ENCODE assay signal across 1 cellular context in the genomic region with DNA sequence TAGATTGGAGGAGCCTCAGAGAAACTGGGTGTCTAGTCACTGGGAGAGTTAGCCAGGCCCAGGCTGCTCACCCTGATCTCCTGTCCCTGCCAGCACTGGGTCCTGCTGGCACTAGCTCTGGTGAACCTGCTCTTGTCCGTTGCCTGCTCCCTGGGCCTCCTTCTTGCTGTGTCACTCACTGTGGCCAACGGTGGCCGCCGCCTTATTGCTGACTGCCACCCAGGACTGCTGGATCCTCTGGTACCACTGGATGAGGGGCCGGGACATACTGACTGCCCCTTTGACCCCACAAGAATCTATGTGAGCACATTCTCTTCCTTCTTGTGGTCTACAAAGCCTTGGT.
A peak's percentile ranks its signal among the peaks of the same experiment; 100 is the strongest.
TF ChIP-seq lines count a peak whose summit lies in the region.

No MANE protein-coding gene starts in this region.

TF ChIP-seq in HepG2, 621 proteins besides CTCF, POLR2A, EP300 and RAD21:
- no peak for TF ChIP-seq SALL1 (CRISPR knock-in tag; IDR thresholded peaks at IDR 0.05)
- TF ChIP-seq AGO1 (IDR thresholded peaks at IDR 0.05; ENCODE audit: low read depth, low read length, poor library complexity, severe bottlenecking): peak; percentile 0
- 0 out of 2 replicates have a peak, but pooled peaks have one; percentile 3 for TF ChIP-seq POLR2G (IDR thresholded peaks at IDR 0.05; ENCODE audit: low read depth, low read length)
